19 cellular contexts compared by ENCODE assay signal in the genomic region with DNA sequence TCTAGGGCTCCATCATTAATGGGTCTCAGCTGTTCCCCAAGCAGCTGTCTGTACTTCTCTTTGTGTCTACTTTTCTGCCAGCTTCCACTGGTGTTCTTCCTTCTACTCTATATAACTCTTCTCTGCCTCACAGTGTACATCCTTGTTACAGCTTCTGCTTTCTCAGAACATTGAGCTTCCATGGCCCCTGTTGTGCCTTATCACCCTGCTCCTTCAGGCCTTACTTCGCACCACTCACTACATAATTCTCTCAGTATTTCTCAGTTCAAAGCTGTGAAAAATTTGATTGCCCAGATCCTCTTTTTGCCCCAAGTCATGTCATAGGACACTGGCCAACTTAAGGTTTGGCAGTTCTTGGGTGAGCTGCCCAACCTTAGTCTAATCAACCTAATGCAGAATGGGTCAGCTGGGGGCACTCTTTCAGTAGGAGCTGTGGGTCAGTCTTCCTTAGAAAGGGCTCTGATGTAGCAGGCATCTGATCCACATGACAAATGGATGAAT. TPM values are rescaled to one million over a fixed set of nuclear protein-coding genes. Genes with fewer than 3 reads are reported as not detected.
"Had no signal": no experiment of that assay in that cellular context is flagged by ENCODE, and none has a peak within 500 bp of the region (broad histone marks: within the 10 kb centered on the region; RNA-seq: fewer than 3 reads in every experiment).

No MANE protein-coding gene starts in this region.

- H3K27ac ChIP-seq: cardiac muscle cell, esophagus muscularis mucosa, left lung, tibial artery, vagina had no signal

- H3K4me1 ChIP-seq: esophagus muscularis mucosa, tibial artery, vagina had no signal

- H3K4me3 ChIP-seq: cardiac muscle cell, esophagus muscularis mucosa, left lung, tibial artery, vagina had no signal

- ATAC-seq: activated T-cell treated with anti-CD3 and anti-CD28 coated beads, Interleukin-2, amount 50 U/mL, for 4 hours; left lung; naive thymus-derived CD4-positive, alpha-beta T cell had no signal

- DNase-seq: activated CD4-positive, alpha-beta memory T cell treated with anti-CD3 and anti-CD28 coated beads, Interleukin-2, amount 10 ng/mL, durations not matched to agents 7 days and 5 days; activated CD4-positive, alpha-beta T cell treated with anti-CD3 and anti-CD28 coated beads for 4 hours; activated effector memory CD4-positive, alpha-beta T cell treated with Interleukin-2 at 50 U/mL for 16 hours; activated naive CD4-positive, alpha-beta T cell treated with anti-CD3 and anti-CD28 coated beads, Interleukin-2, amount 50 U/mL, for 16 hours; activated T-cell treated with anti-CD3 and anti-CD28 coated beads, Interleukin-2, amount 50 U/mL, for 4 hours; hippocampal formation; left lung; naive thymus-derived CD4-positive, alpha-beta T cell; stimulated activated CD4-positive, alpha-beta T cell treated with anti-CD3 and anti-CD28 coated beads, Interleukin-2, amount 100 ng/mL, for 48 hours; stimulated activated naive CD4-positive, alpha-beta T cell; T-helper 9 cell; tibial artery had no signal

- H3K9me3 ChIP-seq: esophagus muscularis mucosa, left lung, tibial artery, vagina had no signal

- H3K36me3 ChIP-seq: cardiac muscle cell had no signal

- FAIRE-seq: colon, endometrium had no signal

- H3K27me3 ChIP-seq: cardiac muscle cell, esophagus muscularis mucosa, left lung, tibial artery, vagina had no signal

RNA-seq across cellular contexts. Expression of gene CSTA, which starts 28.9 kb away (rescaled TPM):
- total RNA-seq: activated CD4-positive, alpha-beta memory T cell treated with anti-CD3 and anti-CD28 coated beads, Interleukin-2, amount 10 ng/mL, durations not matched to agents 7 days and 5 days; activated T-cell treated with anti-CD3 and anti-CD28 coated beads, Interleukin-2, amount 50 U/mL, for 4 hours; cardiac muscle cell; fibroblast of villous mesenchyme; renal cortical epithelial cell had no signal
- polyA plus RNA-seq: cardiac muscle cell had no signal
